Comparison of ENCODE assay signal across 10 cellular contexts in genomic region chr14:22849212-22849819, GRCh38. TPM values are rescaled to one million over a fixed set of nuclear protein-coding genes. Genes with fewer than 3 reads are reported as not detected.
A peak's percentile ranks its signal among the peaks of the same experiment; 100 is the strongest.
DNase-seq lines count a peak whose midpoint lies in the region; ATAC-seq and TF ChIP-seq lines count a peak whose summit lies in the region.
"Had no signal": no experiment of that assay in that cellular context is flagged by ENCODE, and none has a peak within 500 bp of the region (broad histone marks: within the 10 kb centered on the region; RNA-seq: fewer than 3 reads in every experiment).

No MANE protein-coding gene starts in this region.

- CTCF ChIA-PET in mammary epithelial cell (lab: Charles Lee; ENCODE audit: low non-redundant PET): interaction anchor here (1.2 kb wide), 1 partner anchor 26 kb away, joined by 5 read pairs; no protein-coding TSS in a partner anchor

- H3K4me2 ChIP-seq in mammary epithelial cell (ENCODE audit: insufficient read depth, low read depth, low read length): peak overlapping the region; percentile 29

- H3K27me3 ChIP-seq in mammary epithelial cell (ENCODE audit: insufficient read depth, low read length) (no peaks in the 10 kb centered on the region), right cardiac atrium (ENCODE audit: control insufficient read depth, insufficient read depth) (no peaks in the 10 kb centered on the region)

- peaks cover 19% of the 10 kb centered on the region for H3K36me3 ChIP-seq in mammary epithelial cell (ENCODE audit: insufficient read depth, low read length)

- no peaks in the 10 kb centered on the region for H4K20me1 ChIP-seq in mammary epithelial cell (ENCODE audit: insufficient read depth, low read length)

- H3K9me3 ChIP-seq in mammary epithelial cell (replicated peaks; ENCODE audit: insufficient read depth, low read length) (no peaks in the 10 kb centered on the region), right cardiac atrium (ENCODE audit: control insufficient read depth, low read length) (no peaks in the 10 kb centered on the region)

- peaks cover 85% of the 10 kb centered on the region for H3K4me1 ChIP-seq in mammary epithelial cell (ENCODE audit: insufficient read depth, low read length)
- peaks cover 25% of the 10 kb centered on the region for H3K4me1 ChIP-seq in right cardiac atrium (ENCODE audit: control insufficient read depth, insufficient read depth, low read length)

- in situ Hi-C loops in mammary epithelial cell (cut with MboI; ENCODE audit: low sequenced_read_pairs in 2 of 2): loop anchor here in 1 of 2 donors (25.0 kb wide), 1 partner anchor 287 kb away; no protein-coding TSS in a partner anchor

- H3K79me2 ChIP-seq in mammary epithelial cell (ENCODE audit: insufficient read depth, low read length): peaks cover 26% of the 10 kb centered on the region

- no peak overlapping the region for H2AFZ ChIP-seq in mammary epithelial cell (ENCODE audit: low read depth, low read length)

- H3K4me3 ChIP-seq in mammary epithelial cell (replicated peaks in 1 of 3; ENCODE audit: insufficient read depth in 1 of 3, low read depth in 2 of 3, low read length in 3 of 3) (no peak overlapping the region), right cardiac atrium (ENCODE audit: low read length) (no peak overlapping the region)

- ATAC-seq in right cardiac atrium: peak; percentile 9 to 19
- peak; percentile 74 for ATAC-seq in sciatic nerve
- ATAC-seq in GM18870 (IDR thresholded peaks at IDR 0.05; ENCODE audit: unreplicated experiment): no peak
- ATAC-seq in GM18858 (IDR thresholded peaks at IDR 0.05; ENCODE audit: unreplicated experiment): no peak

- H3K9ac ChIP-seq in mammary epithelial cell (ENCODE audit: insufficient read depth, low read length): peak overlapping the region; percentile 40

- no peak for TF ChIP-seq CTCF in mammary epithelial cell (conservative IDR thresholded peaks at IDR 0.05 in 1 of 2, IDR thresholded peaks at IDR 0.05 in 1 of 2; ENCODE audit: extremely low read depth in 1 of 2, insufficient read depth in 1 of 2, low read depth in 1 of 2, low read length in 2 of 2)

- intact Hi-C loops in mammary epithelial cell (cut with micrococcal nuclease): no loop called here
- intact Hi-C loops in right cardiac atrium (cut with DNase I): no loop called here
- intact Hi-C loops in sciatic nerve (cut with DNase I): loop anchor here (10.0 kb wide), 1 partner anchor 265 kb away; the partner anchor contains the start of gene DAD1

- DNase-seq in GM03348 (ENCODE audit: low spot score) (peak; percentile 66), mammary epithelial cell (peak; percentile 71), right cardiac atrium (peak; percentile 79 to 92 (median 89)), sciatic nerve (ENCODE audit: low spot score) (peak; percentile 86), NCI-H2107 treated with DMSO at 0.1 percent for 48 hours (lab: John Stamatoyannopoulos, UW; ENCODE audit: unreplicated experiment) (no peak), occipital lobe (lab: John Stamatoyannopoulos, UW) (no peak)
- DNase-seq: NCI-H2081, T-helper 9 cell had no signal

- no TSS peak for BruUV-seq in mammary epithelial cell (replicated peaks; lab: Mats Ljungman, UMichigan)

- H3K27ac ChIP-seq in mammary epithelial cell (ENCODE audit: insufficient read depth, low read depth, low read length) (peak overlapping the region; percentile 70), right cardiac atrium (ENCODE audit: low read length) (peak overlapping the region; percentile 94)

- WGBS in mammary epithelial cell (ENCODE audit: low coverage, missing lambda C conversion rate): 35% methylated on average over 8 of the region's 19 CpGs
- 48% methylated on average over 19 of the region's 19 CpGs for WGBS in right cardiac atrium

- dilution Hi-C loops in mammary epithelial cell (cut with HindIII; ENCODE audit: low sequenced_read_pairs): no loop called here

RNA-seq across cellular contexts. Expression of gene MMP14, which starts 12.9 kb away (rescaled TPM):
- total RNA-seq in mammary epithelial cell: 100 to 1,000 TPM; 525 to 766 TPM
- polyA plus RNA-seq in mammary epithelial cell: 351 TPM
- polyA minus RNA-seq in mammary epithelial cell: 343 TPM
- total RNA-seq in right cardiac atrium: 10 to 100 TPM; 45.3 to 64.1 (median 50.0) TPM
- polyA plus RNA-seq in right cardiac atrium: 33.3 TPM
- 138 TPM for total RNA-seq in sciatic nerve
- total RNA-seq in occipital lobe: 8.3 TPM

RNA-seq across cellular contexts. Expression of gene MRPL52, which starts 19.6 kb away (rescaled TPM):
- total RNA-seq in mammary epithelial cell: 100 to 1,000 TPM in 1 of 2 donors, 10 to 100 TPM in 1; 20.3 to 126 TPM
- 61.5 TPM for polyA plus RNA-seq in mammary epithelial cell
- polyA minus RNA-seq in mammary epithelial cell: 3.8 TPM
- 100 to 1,000 TPM in 1 of 4 donors, 10 to 100 TPM in 3; 86.2 to 115 (median 91.1) TPM for total RNA-seq in right cardiac atrium
- 113 TPM for polyA plus RNA-seq in right cardiac atrium
- total RNA-seq in sciatic nerve: 34.0 TPM
- 16.4 TPM for total RNA-seq in occipital lobe

RNA-seq across cellular contexts. Expression of gene LRP10, which starts 22.2 kb away (rescaled TPM):
- total RNA-seq in mammary epithelial cell (100 to 1,000 TPM; 122 to 134 TPM), right cardiac atrium (10 to 100 TPM; 66.2 to 89.7 (median 76.5) TPM), sciatic nerve (106 TPM), occipital lobe (3.4 TPM)
- polyA plus RNA-seq in mammary epithelial cell (110 TPM), right cardiac atrium (28.7 TPM)
- 360 TPM for polyA minus RNA-seq in mammary epithelial cell

RNA-seq across cellular contexts. Expression of gene REM2, which starts 33.7 kb away (rescaled TPM):
- total RNA-seq in mammary epithelial cell: under 1 TPM; 0.33 to 0.40 TPM
- 0.09 TPM for polyA plus RNA-seq in mammary epithelial cell
- polyA minus RNA-seq in mammary epithelial cell: not detected
- under 1 TPM in 1 of 4 donors, not detected in 3; 0.25 TPM for total RNA-seq in right cardiac atrium
- 0.07 TPM for polyA plus RNA-seq in right cardiac atrium
- 0.62 TPM for total RNA-seq in sciatic nerve
- 1.7 TPM for total RNA-seq in occipital lobe

RNA-seq across cellular contexts. Expression of gene SLC7A7, which starts 34.1 kb away (rescaled TPM):
- 1 to 10 TPM in 1 of 2 donors, under 1 TPM in 1; 0.78 to 1.0 TPM for total RNA-seq in mammary epithelial cell
- 0.34 TPM for polyA plus RNA-seq in mammary epithelial cell
- not detected for polyA minus RNA-seq in mammary epithelial cell
- 10 to 100 TPM in 1 of 4 donors, 1 to 10 TPM in 3; 5.7 to 13.6 (median 7.5) TPM for total RNA-seq in right cardiac atrium
- 3.1 TPM for polyA plus RNA-seq in right cardiac atrium
- total RNA-seq in sciatic nerve: 9.7 TPM
- total RNA-seq in occipital lobe: 3.3 TPM

Comparison
In these comparisons a context has a peak if more than half of its experiments do, and no peak if none do; other contexts are left out.
1. DNase-seq: peak in GM03348 (single experiment), mammary epithelial cell (single experiment), right cardiac atrium (3 of 3) and sciatic nerve (single experiment); none in NCI-H2107 treated with DMSO at 0.1 percent for 48 hours (single experiment) and occipital lobe (single experiment).
2. ATAC-seq: peak in right cardiac atrium (2 of 2) and sciatic nerve (single experiment); none in GM18870 (single experiment) and GM18858 (single experiment).
3. RNA of gene LRP10, which starts 22.2 kb away (total RNA-seq): 122 to 134 TPM in mammary epithelial cell, 106 TPM in sciatic nerve (single experiment) and 66.2 to 89.7 TPM in right cardiac atrium; 3.4 TPM in occipital lobe (single experiment); every median in the first group is over 10 times any median in the second.